In genomic region chr10:86364551-86365345, GRCh38 we compare ENCODE assay signal across 11 cellular contexts. TPM values are rescaled to one million over a fixed set of nuclear protein-coding genes. Genes with fewer than 3 reads are reported as not detected.
A peak's percentile ranks its signal among the peaks of the same experiment; 100 is the strongest.
DNase-seq lines count a peak whose midpoint lies in the region; ATAC-seq, FAIRE-seq and TF ChIP-seq lines count a peak whose summit lies in the region.
"Had no signal": no experiment of that assay in that cellular context is flagged by ENCODE, and none has a peak within 500 bp of the region (broad histone marks: within the 10 kb centered on the region; RNA-seq: fewer than 3 reads in every experiment).

No MANE protein-coding gene starts in this region.

- H3K36me3 ChIP-seq in GM12878 (ENCODE audit: control insufficient read depth in 2 of 2, insufficient read depth in 2 of 2, low read length in 1 of 2): no peaks in the 10 kb centered on the region
- no peaks in the 10 kb centered on the region for H3K36me3 ChIP-seq in tibial artery

- H3K27ac Mint-ChIP-seq in activated naive CD8-positive, alpha-beta T cell: no peak overlapping the region
- no peak overlapping the region for H3K27ac Mint-ChIP-seq in activated naive CD8-positive, alpha-beta T cell treated with anti-CD3 and anti-CD28 coated beads for 36 hours
- H3K27ac Mint-ChIP-seq in memory B cell: no peak overlapping the region
- H3K27ac Mint-ChIP-seq: CD8-positive, alpha-beta T cell had no signal

- TF ChIP-seq POLR2A in GM12878 (IDR thresholded peaks at IDR 0.05; ENCODE audit: low read depth, low read length): no peak; the same call in 1 of the 2 replicates

- no peaks in the 10 kb centered on the region for H3K36me3 Mint-ChIP-seq in activated naive CD8-positive, alpha-beta T cell
- no peaks in the 10 kb centered on the region for H3K36me3 Mint-ChIP-seq in activated naive CD8-positive, alpha-beta T cell treated with anti-CD3 and anti-CD28 coated beads for 36 hours
- H3K36me3 Mint-ChIP-seq in memory B cell: no peaks in the 10 kb centered on the region
- H3K36me3 Mint-ChIP-seq: CD8-positive, alpha-beta T cell had no signal

- no peak for TF ChIP-seq EP300 in GM12878 (IDR thresholded peaks at IDR 0.05; ENCODE audit: borderline replicate concordance in 1 of 2, control insufficient read depth in 1 of 2, low read depth in 2 of 2, low read length in 2 of 2)

- in situ Hi-C loops in GM12878 (cut with MboI): no loop called here

- POLR2A ChIA-PET in GM12878 (lab: Charles Lee): no interaction called here

- no peak overlapping the region for H3K4me2 ChIP-seq in GM12878 (ENCODE audit: control insufficient read depth, insufficient read depth)

- DNase-seq in activated naive CD8-positive, alpha-beta T cell treated with anti-CD3 and anti-CD28 coated beads for 36 hours: no peak
- DNase-seq in GM12878 (ENCODE audit: low read depth, low spot score): no peak
- no peak for DNase-seq in memory B cell (ENCODE audit: low spot score in 2 of 2)
- DNase-seq in tibial artery: peak; percentile 18 to 64
- DNase-seq in activated gamma-delta T cell (lab: John Stamatoyannopoulos, UW): no peak
- DNase-seq in activated T-cell treated with anti-CD3 and anti-CD28 coated beads for 4 hours: no peak
- DNase-seq: CD8-positive, alpha-beta T cell; NCI-H1105 had no signal

- RAD21 ChIA-PET in GM12878 (lab: Charles Lee; ENCODE audit: unreplicated experiment): interaction anchor here (0.9 kb wide), 1 partner anchor 369 kb away, joined by 3 read pairs; no protein-coding TSS in a partner anchor

- no peak for TF ChIP-seq RAD21 in GM12878 (IDR thresholded peaks at IDR 0.05; ENCODE audit: insufficient read depth, low read depth, low read length)

- SMC1A ChIA-PET in GM12878 (lab: Charles Lee; ENCODE audit: uncharacterized antibody, unreplicated experiment): no interaction called here

- peaks cover 16% of the 10 kb centered on the region for H3K4me1 Mint-ChIP-seq in activated naive CD8-positive, alpha-beta T cell (ENCODE audit: low read depth)
- H3K4me1 Mint-ChIP-seq in activated naive CD8-positive, alpha-beta T cell treated with anti-CD3 and anti-CD28 coated beads for 36 hours: peaks cover 11% of the 10 kb centered on the region
- peaks cover 22% of the 10 kb centered on the region for H3K4me1 Mint-ChIP-seq in memory B cell

- H3K9ac ChIP-seq in GM12878 (ENCODE audit: control insufficient read depth, insufficient read depth, low read length): no peak overlapping the region

- FAIRE-seq in GM12878 (lab: Jason Lieb, UNC): no peak

- H3K4me1 ChIP-seq in GM12878 (ENCODE audit: control insufficient read depth, insufficient read depth, low read length) (no peaks in the 10 kb centered on the region; the same call in 1 of the 2 replicates), tibial artery (peaks cover 0 to 40% (median 26%) of the 10 kb centered on the region in 4 donors)

- no TSS peak for BruUV-seq in GM12878 (replicated peaks; lab: Mats Ljungman, UMichigan)

- no peaks in the 10 kb centered on the region for H3K9me3 ChIP-seq in GM12878 (replicated peaks; ENCODE audit: control insufficient read depth, insufficient read depth, low read length)
- no peaks in the 10 kb centered on the region for H3K9me3 ChIP-seq in tibial artery

- no peak overlapping the region for H2AFZ ChIP-seq in GM12878 (ENCODE audit: control insufficient read depth, low read depth, low read length)

- H3K27me3 Mint-ChIP-seq in activated naive CD8-positive, alpha-beta T cell: peaks cover 30% of the 10 kb centered on the region
- H3K27me3 Mint-ChIP-seq in activated naive CD8-positive, alpha-beta T cell treated with anti-CD3 and anti-CD28 coated beads for 36 hours: peaks cover 72% of the 10 kb centered on the region
- H3K27me3 Mint-ChIP-seq in memory B cell: peaks cover 21% of the 10 kb centered on the region

- 15% methylated on average over 42 of the region's 45 CpGs for WGBS in GM12878 (ENCODE audit: insufficient coverage, insufficient replicate concordance, low lambda C conversion rate, missing lambda C conversion rate)

- H4K20me1 ChIP-seq in GM12878 (ENCODE audit: control insufficient read depth, insufficient read depth): peaks cover 7% of the 10 kb centered on the region; the same call in 1 of the 2 replicates

- TF ChIP-seq CTCF in GM12878 (IDR thresholded peaks at IDR 0.05 in 2 of 3, conservative IDR thresholded peaks at IDR 0.05 in 1 of 3; ENCODE audit: control insufficient read depth in 2 of 3, extremely low read depth in 1 of 3, insufficient read depth in 1 of 3, low read depth in 3 of 3, low read length in 3 of 3): no peak
- no peak for TF ChIP-seq CTCF in tibial artery (IDR thresholded peaks at IDR 0.05)

- H3K27ac ChIP-seq in GM12878 (ENCODE audit: control insufficient read depth, insufficient read depth) (no peak overlapping the region), tibial artery (no peak overlapping the region)

- no peaks in the 10 kb centered on the region for H3K79me2 ChIP-seq in GM12878 (ENCODE audit: control insufficient read depth, insufficient read depth, low read length)

- no peak for ATAC-seq in GM12878
- ATAC-seq in memory B cell (ENCODE audit: low read depth): no peak
- ATAC-seq in HG03175 (IDR thresholded peaks at IDR 0.05; ENCODE audit: unreplicated experiment): no peak
- ATAC-seq: CD8-positive, alpha-beta T cell had no signal

- CTCF ChIA-PET in GM12878 (lab: Yijun Ruan, JAX): interaction anchor here (0.8 to 1.7 kb wide), 2 partner anchors 11 to 244 kb away, joined by 3 to 5 read pairs; no protein-coding TSS in a partner anchor

- intact Hi-C loops in GM12878 (cut with micrococcal nuclease; ENCODE audit: unreplicated experiment): no loop called here
- intact Hi-C loops in tibial artery (cut with DNase I; ENCODE audit: low total_unique reads): no loop called here

- H3K4me3 Mint-ChIP-seq in activated naive CD8-positive, alpha-beta T cell: peak overlapping the region; percentile 73
- no peak overlapping the region for H3K4me3 Mint-ChIP-seq in activated naive CD8-positive, alpha-beta T cell treated with anti-CD3 and anti-CD28 coated beads for 36 hours
- peak overlapping the region; percentile 59 for H3K4me3 Mint-ChIP-seq in memory B cell

- no peaks in the 10 kb centered on the region for H3K9me3 Mint-ChIP-seq in activated naive CD8-positive, alpha-beta T cell (ENCODE audit: low read depth)
- no peaks in the 10 kb centered on the region for H3K9me3 Mint-ChIP-seq in activated naive CD8-positive, alpha-beta T cell treated with anti-CD3 and anti-CD28 coated beads for 36 hours
- no peaks in the 10 kb centered on the region for H3K9me3 Mint-ChIP-seq in memory B cell
- H3K9me3 Mint-ChIP-seq: activated T-helper 1 cell treated with anti-CD3 and anti-CD28 coated beads, Interleukin-12 subunit alpha, Interleukin-12 subunit beta, Interleukin-2, Interleukin-4 antibody, amounts not matched to agents 30 ng/mL and 10 ng/mL and 1 ng/mL, durations not matched to agents 14 hours and 24 hours and 36 hours; CD8-positive, alpha-beta T cell had no signal

- H3K4me3 ChIP-seq in GM12878 (no peak overlapping the region), tibial artery (peak overlapping the region; percentile 54 to 73)

- peaks cover 26 to 34% of the 10 kb centered on the region in 2 experiments for H3K27me3 ChIP-seq in GM12878 (replicated peaks in 1 of 2; ENCODE audit: control insufficient read depth in 2 of 2, insufficient read depth in 2 of 2, low read length in 1 of 2)
- peaks cover 0 to 34% of the 10 kb centered on the region in 2 donors for H3K27me3 ChIP-seq in tibial artery

TF ChIP-seq in GM12878, 131 proteins besides CTCF, POLR2A, EP300 and RAD21 (continues in another document):
- TF ChIP-seq REST (IDR thresholded peaks at IDR 0.05; ENCODE audit: low read depth, low read length): peak; percentile 69
- no peak for TF ChIP-seq CEBPB (IDR thresholded peaks at IDR 0.05; ENCODE audit: borderline replicate concordance in 1 of 2, low read depth in 2 of 2, low read length in 2 of 2)

RNA-seq across cellular contexts. Expression of gene GRID1, which starts 1.8 kb away (rescaled TPM):
- total RNA-seq in activated naive CD8-positive, alpha-beta T cell treated with anti-CD3 and anti-CD28 coated beads for 36 hours: not detected
- 3.4 and 3.5 TPM in 2 replicates for total RNA-seq in GM12878 (2013; cell fraction: nucleolus; rRNA removed)
- total RNA-seq in GM12878 (2014; rRNA removed) (0.11 and 0.23 TPM in 2 replicates), GM12878 (2014; rRNA removed; fragmentation: Illumina TruSeq; extraction: Trizol) (0.04 and 0.05 TPM in 2 replicates), GM12878 (2021) (0.08 TPM in 1 of 2 replicates, not detected in the other)
- polyA plus RNA-seq in GM12878 (2011; ENCODE audit: low read depth): 0.12 TPM
- polyA plus RNA-seq in GM12878 (2011; rRNA removed) (0.29 and 0.62 TPM in 2 replicates), GM12878 (2014; fragmentation: Illumina TruSeq; extraction: Trizol) (0.05 TPM in 1 of 2 replicates, not detected in the other), GM12878 (2014; fragmentation: Nextera tagmentation; extraction: Ambion mirVana) (not detected), GM12878 (2014; rRNA removed) (0.04 and 0.05 TPM in 2 replicates), GM12878 (2016; fragmentation: Nextera tagmentation; extraction: Ambion mirVana) (not detected)
- polyA plus RNA-seq in GM12878 (2011; cell fraction: cytosol; rRNA removed): 0.46 and 0.59 TPM in 2 replicates
- 0.97 and 1.3 TPM in 2 replicates for polyA plus RNA-seq in GM12878 (2011; cell fraction: nucleus; rRNA removed)
- 0.28 and 0.35 TPM in 2 replicates for polyA plus RNA-seq in GM12878 (2012)
- polyA minus RNA-seq in GM12878 (2011; rRNA and poly(A)+ RNA removed): 2.4 TPM in 2 replicates
- polyA minus RNA-seq in GM12878 (2011; cell fraction: cytosol; rRNA and poly(A)+ RNA removed): 0.31 and 0.80 TPM in 2 replicates
- polyA minus RNA-seq in GM12878 (2011; cell fraction: nucleus; rRNA and poly(A)+ RNA removed): 3.1 and 3.7 TPM in 2 replicates
- total RNA-seq: activated T-helper 1 cell treated with anti-CD3 and anti-CD28 coated beads, Interleukin-12 subunit alpha, Interleukin-12 subunit beta, Interleukin-2, Interleukin-4 antibody, amounts not matched to agents 30 ng/mL and 10 ng/mL and 1 ng/mL, durations not matched to agents 14 hours and 24 hours and 36 hours; CD8-positive, alpha-beta T cell had no signal

Comparison
In these comparisons a context has a peak if more than half of its experiments do, and no peak if none do; other contexts are left out.
1. DNase-seq: peak in tibial artery (2 of 2); none in activated naive CD8-positive, alpha-beta T cell treated with anti-CD3 and anti-CD28 coated beads for 36 hours (single experiment), GM12878 (single experiment), memory B cell (0 of 2), activated gamma-delta T cell (single experiment) and activated T-cell treated with anti-CD3 and anti-CD28 coated beads for 4 hours (single experiment).